8 cellular contexts compared by ENCODE assay signal in the genomic region with DNA sequence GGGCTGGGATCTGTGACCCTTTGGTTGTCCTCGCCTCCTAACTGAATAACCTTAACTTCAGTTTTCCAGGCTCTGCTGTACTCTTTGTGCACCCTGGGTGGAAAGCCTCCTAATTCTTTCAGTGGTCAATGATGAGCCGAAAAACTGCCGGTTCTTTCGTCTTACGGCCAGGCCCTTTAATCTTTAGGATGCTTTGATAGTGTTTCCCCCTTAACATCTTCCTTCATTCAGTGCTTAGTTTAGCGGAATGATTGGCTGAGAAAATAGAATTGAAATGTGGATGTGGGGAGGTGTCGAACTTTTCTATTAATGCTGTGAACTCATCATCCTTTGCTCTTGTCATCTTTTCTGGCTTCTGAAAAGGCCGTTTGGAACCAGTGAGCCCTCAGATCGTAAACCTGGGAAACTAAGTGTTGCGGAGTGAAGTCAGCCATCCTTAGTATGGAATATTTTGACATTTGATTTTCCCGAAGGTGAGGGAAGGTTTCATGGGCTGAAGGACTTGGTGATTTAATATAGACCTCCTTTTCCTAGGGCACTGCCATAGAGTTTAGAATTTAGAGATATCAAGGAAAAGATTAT. TPM values are rescaled to one million over a fixed set of nuclear protein-coding genes. Genes with fewer than 3 reads are reported as not detected.
DNase-seq lines count a peak whose midpoint lies in the region; ATAC-seq and TF ChIP-seq lines count a peak whose summit lies in the region.

No MANE protein-coding gene starts in this region.

- H3K4me3 Mint-ChIP-seq in activated naive CD4-positive, alpha-beta T cell treated with anti-CD3 and anti-CD28 coated beads for 36 hours, result peak overlapping the region; percentile 96

- H3K4me1 ChIP-seq in SJSA1 (replicated peaks), result peaks cover 5% of the 10 kb centered on the region
- H3K4me1 ChIP-seq in osteoblast (ENCODE audit: insufficient read depth, low read length), result peaks cover 26% of the 10 kb centered on the region

- TF ChIP-seq CTCF in osteoblast (IDR thresholded peaks at IDR 0.05; ENCODE audit: extremely low read depth, low read depth, low read length), result no peak

- peaks cover 53% of the 10 kb centered on the region for H3K4me1 Mint-ChIP-seq in activated naive CD4-positive, alpha-beta T cell treated with anti-CD3 and anti-CD28 coated beads for 36 hours (ENCODE audit: low read depth)

- CTCF ChIA-PET in activated naive CD4-positive, alpha-beta T cell treated with anti-CD3 and anti-CD28 coated beads for 36 hours (lab: Charles Lee), result no interaction called here

- intact Hi-C loops in activated naive CD4-positive, alpha-beta T cell treated with anti-CD3 and anti-CD28 coated beads for 36 hours (cut with micrococcal nuclease), result loop anchor here (2.0 to 10.0 kb wide), 2 partner anchors 431 to 569 kb away; a partner anchor contains a TSS

- DNase-seq in activated naive CD4-positive, alpha-beta T cell treated with anti-CD3 and anti-CD28 coated beads for 36 hours, result no peak
- no peak for DNase-seq in activated naive CD4-positive, alpha-beta T cell (lab: John Stamatoyannopoulos, UW)
- DNase-seq in SJSA1 (ENCODE audit: low read depth in 1 of 2, low spot score in 2 of 2), result peak in 1 of 2 experiments; percentile 30
- DNase-seq in erythroblast (lab: John Stamatoyannopoulos, UW), result peak; percentile 52 to 73
- DNase-seq in osteoblast (ENCODE audit: insufficient read length, low spot score, missing footprints), result no peak

- H4K20me1 ChIP-seq in osteoblast (ENCODE audit: insufficient read depth, low read length), result peaks cover 17% of the 10 kb centered on the region

- H3K27ac Mint-ChIP-seq in activated naive CD4-positive, alpha-beta T cell treated with anti-CD3 and anti-CD28 coated beads for 36 hours, result peak overlapping the region; percentile 97

- peak overlapping the region; percentile 87 for H3K27ac ChIP-seq in SJSA1
- H3K27ac ChIP-seq in osteoblast (ENCODE audit: low read depth, low read length), result peak overlapping the region; percentile 99

- no peaks in the 10 kb centered on the region for H3K27me3 Mint-ChIP-seq in activated naive CD4-positive, alpha-beta T cell treated with anti-CD3 and anti-CD28 coated beads for 36 hours (ENCODE audit: low read depth)

- peaks cover 56% of the 10 kb centered on the region for H3K36me3 Mint-ChIP-seq in activated naive CD4-positive, alpha-beta T cell treated with anti-CD3 and anti-CD28 coated beads for 36 hours (ENCODE audit: low read depth)

- ATAC-seq in HG02798 (IDR thresholded peaks at IDR 0.05; ENCODE audit: poor library complexity, unreplicated experiment) (no peak), GM21526 (IDR thresholded peaks at IDR 0.05; ENCODE audit: low FRiP score, unreplicated experiment) (no peak), esophagus mucosa (no peak)

- H3K4me2 ChIP-seq in osteoblast (ENCODE audit: insufficient read depth, low read length), result peak overlapping the region; percentile 98

- H3K9me3 ChIP-seq in SJSA1 (replicated peaks), result no peaks in the 10 kb centered on the region
- H3K9me3 ChIP-seq in osteoblast (ENCODE audit: low read depth, low read length), result no peaks in the 10 kb centered on the region

- H3K9me3 Mint-ChIP-seq in activated naive CD4-positive, alpha-beta T cell treated with anti-CD3 and anti-CD28 coated beads for 36 hours, result no peaks in the 10 kb centered on the region

- H3K4me3 ChIP-seq in SJSA1 (peak overlapping the region; percentile 86), osteoblast (ENCODE audit: insufficient read depth, low read length) (peak overlapping the region; percentile 96)

- H3K79me2 ChIP-seq in osteoblast (ENCODE audit: insufficient read depth, low read length), result peaks cover 94% of the 10 kb centered on the region

- peak overlapping the region; percentile 66 for H2AFZ ChIP-seq in osteoblast (ENCODE audit: low read length)

- peaks cover 18% of the 10 kb centered on the region for H3K36me3 ChIP-seq in SJSA1
- H3K36me3 ChIP-seq in osteoblast (ENCODE audit: insufficient read depth, low read length), result peaks cover 20% of the 10 kb centered on the region

- no peak for TF ChIP-seq POLR2A in erythroblast (IDR thresholded peaks at IDR 0.05; ENCODE audit: low read length)

- H3K27me3 ChIP-seq in SJSA1 (replicated peaks), result no peaks in the 10 kb centered on the region
- no peaks in the 10 kb centered on the region for H3K27me3 ChIP-seq in osteoblast (ENCODE audit: insufficient read depth, low read length)

RNA-seq across cellular contexts. Expression of a gene that starts 0.9 kb away (rescaled TPM):
- 100 to 1,000 TPM; 367 to 385 TPM for total RNA-seq in activated naive CD4-positive, alpha-beta T cell treated with anti-CD3 and anti-CD28 coated beads for 36 hours
- 98.9 and 213 TPM in 2 replicates for total RNA-seq in SJSA1 (2014; rRNA removed; shearing (Covaris generic))
- total RNA-seq in osteoblast (417 and 526 TPM in 2 replicates), esophagus mucosa (176 TPM)

Comparison
In these comparisons a context has a peak if more than half of its experiments do, and no peak if none do; other contexts are left out.
1. DNase-seq: peak in erythroblast (2 of 2); none in activated naive CD4-positive, alpha-beta T cell treated with anti-CD3 and anti-CD28 coated beads for 36 hours (single experiment), activated naive CD4-positive, alpha-beta T cell (0 of 4) and osteoblast (single experiment).